In the genomic region with DNA sequence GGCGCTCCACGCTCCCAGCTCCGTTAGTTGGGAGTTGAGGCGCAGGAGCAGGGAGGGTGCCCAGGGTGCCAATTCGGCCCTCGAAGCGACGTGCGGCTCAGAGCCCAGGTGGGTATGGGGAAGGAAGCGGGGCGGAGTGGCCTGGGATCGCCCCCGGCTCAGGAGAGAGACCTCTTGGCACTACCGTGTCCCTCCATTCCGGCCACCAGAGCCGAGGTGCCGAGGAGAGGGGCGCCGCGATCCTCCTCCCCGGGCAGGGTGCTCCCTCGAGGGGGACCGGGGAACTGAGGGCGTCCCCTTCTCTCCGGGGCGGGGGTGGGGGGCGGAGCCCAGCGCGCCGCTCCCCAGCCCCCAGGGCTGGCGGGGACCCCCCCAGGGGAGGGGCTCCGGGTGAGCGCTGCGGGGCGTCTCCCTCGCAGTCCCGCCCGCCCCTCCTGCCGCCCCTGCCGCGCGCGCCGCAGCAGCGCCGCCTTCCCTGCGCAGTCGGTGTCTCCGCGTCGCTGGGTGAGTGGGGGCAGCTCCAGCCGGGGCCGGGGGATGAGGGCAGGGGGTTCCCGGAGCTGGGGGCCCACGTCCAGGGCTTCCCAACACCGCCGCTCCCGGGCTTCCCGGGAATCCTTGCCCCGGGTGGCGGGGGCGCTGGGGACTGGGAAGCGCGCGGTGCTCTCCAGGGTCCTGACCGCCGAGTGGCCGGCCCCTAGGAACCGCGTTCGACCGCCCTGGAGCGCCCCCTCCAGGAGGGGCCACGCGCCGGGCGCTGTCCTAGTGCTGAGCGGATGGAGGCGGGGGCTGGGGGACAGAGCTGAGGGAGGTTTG, we compare ENCODE assay signal across 1 cellular context.
TF ChIP-seq lines count a peak whose summit lies in the region.

Gene HPCA, plus strand, starts transcription at position 480 of the 816 bp plus-strand sequence. CDS start 2,408 bp downstream, outside the sequence.

TF ChIP-seq in K562, 482 proteins besides CTCF, POLR2A, EP300 and RAD21 (continued from another document and continues in another):
- TF ChIP-seq, protein P1, sequence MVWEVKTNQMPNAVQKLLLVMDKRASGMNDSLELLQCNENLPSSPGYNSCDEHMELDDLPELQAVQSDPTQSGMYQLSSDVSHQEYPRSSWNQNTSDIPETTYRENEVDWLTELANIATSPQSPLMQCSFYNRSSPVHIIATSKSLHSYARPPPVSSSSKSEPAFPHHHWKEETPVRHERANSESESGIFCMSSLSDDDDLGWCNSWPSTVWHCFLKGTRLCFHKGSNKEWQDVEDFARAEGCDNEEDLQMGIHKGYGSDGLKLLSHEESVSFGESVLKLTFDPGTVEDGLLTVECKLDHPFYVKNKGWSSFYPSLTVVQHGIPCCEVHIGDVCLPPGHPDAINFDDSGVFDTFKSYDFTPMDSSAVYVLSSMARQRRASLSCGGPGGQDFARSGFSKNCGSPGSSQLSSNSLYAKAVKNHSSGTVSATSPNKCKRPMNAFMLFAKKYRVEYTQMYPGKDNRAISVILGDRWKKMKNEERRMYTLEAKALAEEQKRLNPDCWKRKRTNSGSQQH (CRISPR knock-in tag; IDR thresholded peaks at IDR 0.05) = 0 out of 2 replicates have a peak, but pooled peaks have one; percentile 30
- TF ChIP-seq MAFF (IDR thresholded peaks at IDR 0.05; ENCODE audit: low read length) (no peak), LCOR (CRISPR knock-in tag; IDR thresholded peaks at IDR 0.05) (peak; percentile 100), BRCA1 (IDR thresholded peaks at IDR 0.05) (no peak), BRCA1 (CRISPR knock-in tag; IDR thresholded peaks at IDR 0.05) (peak; percentile 97), SMARCC2 (IDR thresholded peaks at IDR 0.05; ENCODE audit: low read depth) (no peak), ZNF707 (CRISPR knock-in tag; conservative IDR thresholded peaks at IDR 0.05) (no peak), TEAD4 (IDR thresholded peaks at IDR 0.05; ENCODE audit: low read length) (peak; percentile 48; the same call in 1 of the 2 replicates), TEAD4 (CRISPR knock-in tag; IDR thresholded peaks at IDR 0.05; ENCODE audit: borderline replicate concordance) (peak; percentile 98), MIER1 (IDR thresholded peaks at IDR 0.05; ENCODE audit: low read depth) (peak; percentile 99), NUFIP1 (IDR thresholded peaks at IDR 0.05; ENCODE audit: partially characterized antibody) (no peak), U2AF1 (optimal IDR thresholded peaks at IDR 0.05; ENCODE audit: low read depth, low read length) (no peak), RB1 (IDR thresholded peaks at IDR 0.05; ENCODE audit: low read depth) (peak; percentile 98), HNRNPL (IDR thresholded peaks at IDR 0.05; ENCODE audit: low read depth, low read length) (no peak), NR2C1 (IDR thresholded peaks at IDR 0.05) (no peak), NR2C1 (tag; IDR thresholded peaks at IDR 0.05) (no peak), PHF20 (IDR thresholded peaks at IDR 0.05; ENCODE audit: partially characterized antibody) (no peak), RBM39 (optimal IDR thresholded peaks at IDR 0.05; ENCODE audit: low read depth, low read length) (no peak), ETV6 (IDR thresholded peaks at IDR 0.05; ENCODE audit: borderline replicate concordance in 1 of 2, low read depth in 2 of 2, low read length in 1 of 2) (no peak), ETV6 (CRISPR knock-in tag; IDR thresholded peaks at IDR 0.05; ENCODE audit: borderline replicate concordance) (peak; percentile 97), MCM3 (IDR thresholded peaks at IDR 0.05) (no peak), THAP7 (CRISPR knock-in tag; IDR thresholded peaks at IDR 0.05) (no peak), CBX5 (IDR thresholded peaks at IDR 0.05; ENCODE audit: borderline replicate concordance, low read depth) (peak; percentile 70; the same call in 1 of the 2 replicates), ZNF696 (CRISPR knock-in tag; conservative IDR thresholded peaks at IDR 0.05) (no peak), ZNF740 (CRISPR knock-in tag; IDR thresholded peaks at IDR 0.05) (peak; percentile 89), ZNF740 (tag; IDR thresholded peaks at IDR 0.05) (no peak), TAL1 (IDR thresholded peaks at IDR 0.05) (no peak), LARP7 (IDR thresholded peaks at IDR 0.05) (no peak), ZNF592 (IDR thresholded peaks at IDR 0.05) (no peak), ZNF263 (CRISPR knock-in tag; IDR thresholded peaks at IDR 0.05; ENCODE audit: borderline replicate concordance) (peak; percentile 92), ZFP30 (CRISPR knock-in tag; IDR thresholded peaks at IDR 0.05; ENCODE audit: borderline replicate concordance) (no peak), CAMTA2 (CRISPR knock-in tag; conservative IDR thresholded peaks at IDR 0.05) (no peak), SAFB2 (IDR thresholded peaks at IDR 0.05; ENCODE audit: borderline replicate concordance, low read depth, low read length, severe bottlenecking) (no peak), ELK1 (CRISPR knock-in tag; IDR thresholded peaks at IDR 0.05) (no peak), SIRT6 (IDR thresholded peaks at IDR 0.05; ENCODE audit: low read depth, low read length) (no peak), TAF15 (IDR thresholded peaks at IDR 0.05; ENCODE audit: low read depth, low read length) (no peak), FOXO4 (CRISPR knock-in tag; IDR thresholded peaks at IDR 0.05) (no peak)
- TF ChIP-seq, protein P2, sequence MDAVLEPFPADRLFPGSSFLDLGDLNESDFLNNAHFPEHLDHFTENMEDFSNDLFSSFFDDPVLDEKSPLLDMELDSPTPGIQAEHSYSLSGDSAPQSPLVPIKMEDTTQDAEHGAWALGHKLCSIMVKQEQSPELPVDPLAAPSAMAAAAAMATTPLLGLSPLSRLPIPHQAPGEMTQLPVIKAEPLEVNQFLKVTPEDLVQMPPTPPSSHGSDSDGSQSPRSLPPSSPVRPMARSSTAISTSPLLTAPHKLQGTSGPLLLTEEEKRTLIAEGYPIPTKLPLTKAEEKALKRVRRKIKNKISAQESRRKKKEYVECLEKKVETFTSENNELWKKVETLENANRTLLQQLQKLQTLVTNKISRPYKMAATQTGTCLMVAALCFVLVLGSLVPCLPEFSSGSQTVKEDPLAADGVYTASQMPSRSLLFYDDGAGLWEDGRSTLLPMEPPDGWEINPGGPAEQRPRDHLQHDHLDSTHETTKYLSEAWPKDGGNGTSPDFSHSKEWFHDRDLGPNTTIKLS (IDR thresholded peaks at IDR 0.05; ENCODE audit: borderline replicate concordance, low read depth) = no peak
- TF ChIP-seq, protein P3, sequence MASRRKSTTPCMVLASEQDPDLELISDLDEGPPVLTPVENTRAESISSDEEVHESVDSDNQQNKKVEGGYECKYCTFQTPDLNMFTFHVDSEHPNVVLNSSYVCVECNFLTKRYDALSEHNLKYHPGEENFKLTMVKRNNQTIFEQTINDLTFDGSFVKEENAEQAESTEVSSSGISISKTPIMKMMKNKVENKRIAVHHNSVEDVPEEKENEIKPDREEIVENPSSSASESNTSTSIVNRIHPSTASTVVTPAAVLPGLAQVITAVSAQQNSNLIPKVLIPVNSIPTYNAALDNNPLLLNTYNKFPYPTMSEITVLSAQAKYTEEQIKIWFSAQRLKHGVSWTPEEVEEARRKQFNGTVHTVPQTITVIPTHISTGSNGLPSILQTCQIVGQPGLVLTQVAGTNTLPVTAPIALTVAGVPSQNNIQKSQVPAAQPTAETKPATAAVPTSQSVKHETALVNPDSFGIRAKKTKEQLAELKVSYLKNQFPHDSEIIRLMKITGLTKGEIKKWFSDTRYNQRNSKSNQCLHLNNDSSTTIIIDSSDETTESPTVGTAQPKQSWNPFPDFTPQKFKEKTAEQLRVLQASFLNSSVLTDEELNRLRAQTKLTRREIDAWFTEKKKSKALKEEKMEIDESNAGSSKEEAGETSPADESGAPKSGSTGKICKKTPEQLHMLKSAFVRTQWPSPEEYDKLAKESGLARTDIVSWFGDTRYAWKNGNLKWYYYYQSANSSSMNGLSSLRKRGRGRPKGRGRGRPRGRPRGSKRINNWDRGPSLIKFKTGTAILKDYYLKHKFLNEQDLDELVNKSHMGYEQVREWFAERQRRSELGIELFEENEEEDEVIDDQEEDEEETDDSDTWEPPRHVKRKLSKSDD (conservative IDR thresholded peaks at IDR 0.05; ENCODE audit: low read length) = no peak
- TF ChIP-seq, protein P4, sequence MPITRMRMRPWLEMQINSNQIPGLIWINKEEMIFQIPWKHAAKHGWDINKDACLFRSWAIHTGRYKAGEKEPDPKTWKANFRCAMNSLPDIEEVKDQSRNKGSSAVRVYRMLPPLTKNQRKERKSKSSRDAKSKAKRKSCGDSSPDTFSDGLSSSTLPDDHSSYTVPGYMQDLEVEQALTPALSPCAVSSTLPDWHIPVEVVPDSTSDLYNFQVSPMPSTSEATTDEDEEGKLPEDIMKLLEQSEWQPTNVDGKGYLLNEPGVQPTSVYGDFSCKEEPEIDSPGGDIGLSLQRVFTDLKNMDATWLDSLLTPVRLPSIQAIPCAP (CRISPR knock-in tag; IDR thresholded peaks at IDR 0.05; ENCODE audit: borderline replicate concordance) = peak; percentile 99
- TF ChIP-seq, protein P5, sequence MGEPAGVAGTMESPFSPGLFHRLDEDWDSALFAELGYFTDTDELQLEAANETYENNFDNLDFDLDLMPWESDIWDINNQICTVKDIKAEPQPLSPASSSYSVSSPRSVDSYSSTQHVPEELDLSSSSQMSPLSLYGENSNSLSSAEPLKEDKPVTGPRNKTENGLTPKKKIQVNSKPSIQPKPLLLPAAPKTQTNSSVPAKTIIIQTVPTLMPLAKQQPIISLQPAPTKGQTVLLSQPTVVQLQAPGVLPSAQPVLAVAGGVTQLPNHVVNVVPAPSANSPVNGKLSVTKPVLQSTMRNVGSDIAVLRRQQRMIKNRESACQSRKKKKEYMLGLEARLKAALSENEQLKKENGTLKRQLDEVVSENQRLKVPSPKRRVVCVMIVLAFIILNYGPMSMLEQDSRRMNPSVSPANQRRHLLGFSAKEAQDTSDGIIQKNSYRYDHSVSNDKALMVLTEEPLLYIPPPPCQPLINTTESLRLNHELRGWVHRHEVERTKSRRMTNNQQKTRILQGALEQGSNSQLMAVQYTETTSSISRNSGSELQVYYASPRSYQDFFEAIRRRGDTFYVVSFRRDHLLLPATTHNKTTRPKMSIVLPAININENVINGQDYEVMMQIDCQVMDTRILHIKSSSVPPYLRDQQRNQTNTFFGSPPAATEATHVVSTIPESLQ (CRISPR knock-in tag; IDR thresholded peaks at IDR 0.05) = peak; percentile 100
